16 cellular contexts compared by ENCODE assay signal in genomic region chr2:207338220-207338607, GRCh38.
DNase-seq lines count a peak whose midpoint lies in the region; ATAC-seq, FAIRE-seq and TF ChIP-seq lines count a peak whose summit lies in the region.
"Had no signal": no experiment of that assay in that cellular context is flagged by ENCODE, and none has a peak within 500 bp of the region (broad histone marks: within the 10 kb centered on the region; RNA-seq: fewer than 3 reads in every experiment).

No MANE protein-coding gene starts in this region.

- no peak for TF ChIP-seq RAD21 in A549 (conservative IDR thresholded peaks at IDR 0.05 in 1 of 2, IDR thresholded peaks at IDR 0.05 in 1 of 2)

- H3K4me1 ChIP-seq in A549 = peaks cover 51% of the 10 kb centered on the region

- 92% methylated on average over 3 of the region's 3 CpGs for WGBS in A549 (ENCODE audit: missing lambda C conversion rate)

- in situ Hi-C loops in G401 (cut with HindIII; ENCODE audit: low sequenced_read_pairs) = no loop called here

- CTCF ChIA-PET in A549 (lab: Yijun Ruan, JAX) = interaction anchor here (1.0 to 1.4 kb wide), 3 partner anchors 21 to 356 kb away, joined by 4 to 6 read pairs (median 5); no protein-coding TSS in a partner anchor
- CTCF ChIA-PET in CD4-positive, alpha-beta T cell (lab: Charles Lee) = interaction anchor here (1.0 kb wide), 1 partner anchor 60 kb away, joined by 3 read pairs; no protein-coding TSS in a partner anchor

- H3K27me3 ChIP-seq in CD4-positive, alpha-beta T cell (ENCODE audit: control insufficient read depth, insufficient read depth, low read length) = no peaks in the 10 kb centered on the region
- H3K27me3 ChIP-seq: BLaER1 treated with 17β-estradiol and CSF1 and Interleukin-3, amounts not matched to agents 10 nM and 100 nM had no signal

- TF ChIP-seq EP300 in A549 (IDR thresholded peaks at IDR 0.05) = no peak

- H3K9me3 ChIP-seq in A549 (no peaks in the 10 kb centered on the region), T-helper 17 cell (ENCODE audit: control insufficient read depth, low read length, poor library complexity, severe bottlenecking) (no peaks in the 10 kb centered on the region)
- H3K9me3 ChIP-seq in CD4-positive, alpha-beta T cell (ENCODE audit: control insufficient read depth, low read length) = no peaks in the 10 kb centered on the region
- H3K9me3 ChIP-seq: BLaER1 treated with 17β-estradiol and CSF1 and Interleukin-3, amounts not matched to agents 10 nM and 100 nM had no signal

- TF ChIP-seq CTCF in A549 (IDR thresholded peaks at IDR 0.05) (no peak), CD14-positive monocyte (IDR thresholded peaks at IDR 0.05) (no peak)
- no peak for TF ChIP-seq CTCF in CD4-positive, alpha-beta T cell (IDR thresholded peaks at IDR 0.05)

- H3K4me2 ChIP-seq in A549 = peak overlapping the region; percentile 34

- no peak for FAIRE-seq in A549 (lab: Jason Lieb, UNC)
- FAIRE-seq: endothelial cell of umbilical vein had no signal

- POLR2A ChIA-PET in A549 (lab: Yijun Ruan, JAX) = interaction anchor here (0.7 to 1.4 kb wide), 4 partner anchors 84 to 174 kb away, joined by 3 to 5 read pairs (median 4); partner anchors contain the start of gene KLF7
- POLR2A ChIA-PET in CD4-positive, alpha-beta T cell (lab: Charles Lee) = interaction anchor here (0.9 to 1.3 kb wide), 2 partner anchors 72 to 172 kb away, joined by 4 to 5 read pairs; partner anchors contain the start of gene KLF7

- H3K27ac Mint-ChIP-seq in CD4-positive, alpha-beta T cell = no peak overlapping the region
- H3K27ac Mint-ChIP-seq in T-helper 17 cell (peak overlapping the region; percentile 49), CD14-positive monocyte (no peak overlapping the region)

- H3K27ac ChIP-seq in A549 = peak overlapping the region; percentile 13 to 71; a peak in 5 of 6 replicates
- H3K27ac ChIP-seq in CD4-positive, alpha-beta T cell (ENCODE audit: low read depth, low read length) = no peak overlapping the region
- H3K27ac ChIP-seq: BLaER1 treated with 17β-estradiol and CSF1 and Interleukin-3, amounts not matched to agents 10 nM and 100 nM had no signal

- ATAC-seq in A549 (no peak), T-helper 17 cell (no peak), left ventricle myocardium superior (peak; percentile 48)
- peak; percentile 37 for ATAC-seq in CD4-positive, alpha-beta T cell (ENCODE audit: poor library complexity)
- ATAC-seq: naive thymus-derived CD8-positive, alpha-beta T cell had no signal

- no peak overlapping the region for H3K4me3 ChIP-seq in A549
- H3K4me3 ChIP-seq: BLaER1 treated with 17β-estradiol and CSF1 and Interleukin-3, amounts not matched to agents 10 nM and 100 nM had no signal

- no peaks in the 10 kb centered on the region for H3K9me3 Mint-ChIP-seq in CD4-positive, alpha-beta T cell
- H3K9me3 Mint-ChIP-seq in CD14-positive monocyte = no peaks in the 10 kb centered on the region

- intact Hi-C loops in CD4-positive, alpha-beta T cell (cut with DNase I, micrococcal nuclease) = no loop called here
- intact Hi-C loops in left ventricle myocardium superior (cut with micrococcal nuclease) = no loop called here
- intact Hi-C loops in CD14-positive monocyte (cut with micrococcal nuclease) = no loop called here

- H3K4me1 Mint-ChIP-seq in CD4-positive, alpha-beta T cell (ENCODE audit: low read depth) = peaks cover 16% of the 10 kb centered on the region
- H3K4me1 Mint-ChIP-seq in T-helper 17 cell (peaks cover 20% of the 10 kb centered on the region), CD14-positive monocyte (peaks cover 4% of the 10 kb centered on the region)

- H3K27me3 Mint-ChIP-seq in CD4-positive, alpha-beta T cell = no peaks in the 10 kb centered on the region
- H3K27me3 Mint-ChIP-seq in T-helper 17 cell = no peaks in the 10 kb centered on the region
- H3K27me3 Mint-ChIP-seq in CD14-positive monocyte (ENCODE audit: low read depth in 3 of 3) = peaks cover 0 to 1% (median 0%) of the 10 kb centered on the region in 3 donors
- H3K27me3 Mint-ChIP-seq: activated naive CD8-positive, alpha-beta T cell treated with anti-CD3 and anti-CD28 coated beads, Interleukin-2, amount 10 ng/mL, durations not matched to agents 7 days and 5 days; naive thymus-derived CD8-positive, alpha-beta T cell had no signal

- no peak for TF ChIP-seq POLR2A in A549 (IDR thresholded peaks at IDR 0.05; ENCODE audit: low read length)

- no peak overlapping the region for H3K4me3 Mint-ChIP-seq in CD4-positive, alpha-beta T cell
- H3K4me3 Mint-ChIP-seq in T-helper 17 cell (no peak overlapping the region), CD14-positive monocyte (no peak overlapping the region)
- H3K4me3 Mint-ChIP-seq: activated naive CD8-positive, alpha-beta T cell treated with anti-CD3 and anti-CD28 coated beads, Interleukin-2, amount 10 ng/mL, durations not matched to agents 7 days and 5 days; naive thymus-derived CD8-positive, alpha-beta T cell had no signal

- DNase-seq in A549 (ENCODE audit: low read depth in 1 of 2, low spot score in 1 of 2) (no peak), T-helper 17 cell (no peak), left ventricle myocardium superior (no peak), globus pallidus (ENCODE audit: low spot score) (no peak), CD14-positive monocyte (ENCODE audit: low spot score) (no peak), G401 (ENCODE audit: low spot score) (no peak)
- no peak for DNase-seq in CD4-positive, alpha-beta T cell
- DNase-seq in activated effector memory CD4-positive, alpha-beta T cell treated with anti-CD3 and anti-CD28 coated beads, Interleukin-2, amount 50 U/mL, for 16 hours = no peak
- DNase-seq: activated naive CD8-positive, alpha-beta T cell treated with anti-CD3 and anti-CD28 coated beads, Interleukin-2, amount 10 ng/mL, durations not matched to agents 7 days and 5 days; cerebellar nuclear complex; head of caudate nucleus; naive thymus-derived CD8-positive, alpha-beta T cell; NCI-H1105 treated with DMSO at 0.1 percent for 48 hours; stimulated activated CD4-positive, alpha-beta T cell treated with anti-CD3 and anti-CD28 coated beads, Interleukin-4, amount 100 ng/mL, for 1 hour had no signal

- H3K36me3 Mint-ChIP-seq in CD4-positive, alpha-beta T cell (ENCODE audit: low read depth) = no peaks in the 10 kb centered on the region
- no peaks in the 10 kb centered on the region for H3K36me3 Mint-ChIP-seq in T-helper 17 cell (ENCODE audit: low read depth)
- H3K36me3 Mint-ChIP-seq in CD14-positive monocyte = no peaks in the 10 kb centered on the region
- H3K36me3 Mint-ChIP-seq: naive thymus-derived CD8-positive, alpha-beta T cell had no signal

TF ChIP-seq in A549, 52 proteins besides CTCF, POLR2A, EP300 and RAD21:
- TF ChIP-seq FOSB (CRISPR knock-in tag; IDR thresholded peaks at IDR 0.05) (no peak), TFCP2L1 (CRISPR knock-in tag; IDR thresholded peaks at IDR 0.05) (no peak), PHF8 (IDR thresholded peaks at IDR 0.05; ENCODE audit: borderline replicate concordance, low read depth) (no peak), ELK1 (IDR thresholded peaks at IDR 0.05; ENCODE audit: low read depth, low read length) (no peak), TP53 (CRISPR knock-in tag; IDR thresholded peaks at IDR 0.05) (no peak), RCOR1 (IDR thresholded peaks at IDR 0.05; ENCODE audit: low read depth, low read length) (no peak), EHMT2 (IDR thresholded peaks at IDR 0.05; ENCODE audit: low read depth) (no peak), CBX8 (IDR thresholded peaks at IDR 0.05) (no peak), HOXA7 (CRISPR knock-in tag; IDR thresholded peaks at IDR 0.05) (no peak), HOXB13 (CRISPR knock-in tag; IDR thresholded peaks at IDR 0.05; ENCODE audit: low read depth) (no peak)
TF ChIP-seq in A549: peak in this region for 0.

Comparison
In these comparisons a context has a peak if more than half of its experiments do, and no peak if none do; other contexts are left out.
1. ATAC-seq: peak in CD4-positive, alpha-beta T cell (single experiment) and left ventricle myocardium superior (single experiment); none in A549 (0 of 2) and T-helper 17 cell (single experiment).